19 cellular contexts compared by ENCODE assay signal in genomic region chr6:11309947-11310665, GRCh38.
DNase-seq lines count a peak whose midpoint lies in the region; ATAC-seq, FAIRE-seq and TF ChIP-seq lines count a peak whose summit lies in the region.
"Had no signal": no experiment of that assay in that cellular context is flagged by ENCODE, and none has a peak within 500 bp of the region (broad histone marks: within the 10 kb centered on the region; RNA-seq: fewer than 3 reads in every experiment).

No MANE protein-coding gene starts in this region.

- no peak overlapping the region for H3K27ac ChIP-seq in GM12878 (ENCODE audit: control insufficient read depth, insufficient read depth)
- no peak overlapping the region for H3K27ac ChIP-seq in mesendoderm (ENCODE audit: low read depth, low read length)
- H3K27ac ChIP-seq: transverse colon had no signal

- in situ Hi-C loops in GM12878 (cut with MboI) = no loop called here

- H3K27me3 Mint-ChIP-seq in CD14-positive monocyte (ENCODE audit: low read depth in 3 of 3) = peaks cover 0 to 1% (median 0%) of the 10 kb centered on the region in 3 donors
- H3K27me3 Mint-ChIP-seq: activated CD4-positive, alpha-beta T cell treated with anti-CD3 and anti-CD28 coated beads, Interleukin-2, amount 10 ng/mL, durations not matched to agents 24 days and 14 days; central memory CD8-positive, alpha-beta T cell had no signal

- H3K4me3 Mint-ChIP-seq in CD14-positive monocyte = peak overlapping the region in 1 of 2 donors; percentile 8
- H3K4me3 Mint-ChIP-seq: activated CD4-positive, alpha-beta T cell treated with anti-CD3 and anti-CD28 coated beads, Interleukin-2, amount 10 ng/mL, durations not matched to agents 24 days and 14 days; activated T-cell treated with anti-CD3 and anti-CD28 coated beads, Interleukin-2, amount 50 U/mL, for 4 hours; central memory CD8-positive, alpha-beta T cell; natural killer cell had no signal

- TF ChIP-seq EP300 in GM12878 (IDR thresholded peaks at IDR 0.05; ENCODE audit: borderline replicate concordance in 1 of 2, control insufficient read depth in 1 of 2, low read depth in 2 of 2, low read length in 2 of 2) = no peak

- SMC1A ChIA-PET in GM12878 (lab: Charles Lee; ENCODE audit: uncharacterized antibody, unreplicated experiment) = interaction anchor here (0.7 to 3.3 kb wide), 7 partner anchors 8 to 88 kb away, joined by 3 to 11 read pairs (median 3); no protein-coding TSS in a partner anchor

- 75% methylated on average over 7 of the region's 7 CpGs for WGBS in GM12878 (ENCODE audit: insufficient coverage, insufficient replicate concordance, low lambda C conversion rate, missing lambda C conversion rate)
- no CpG with 5 or more reads among the region's 7 CpGs for WGBS in mesendoderm (ENCODE audit: extremely low coverage, insufficient coverage, low lambda C conversion rate)

- H4K8ac ChIP-seq in mesendoderm (ENCODE audit: low read depth, low read length) = no peak overlapping the region

- H3K4me3 ChIP-seq in GM12878 (no peak overlapping the region), mesendoderm (ENCODE audit: low read length) (no peak overlapping the region)
- H3K4me3 ChIP-seq: MG63, transverse colon had no signal

- no peaks in the 10 kb centered on the region for H3K79me1 ChIP-seq in mesendoderm (ENCODE audit: low read length)

- TF ChIP-seq RAD21 in GM12878 (IDR thresholded peaks at IDR 0.05; ENCODE audit: insufficient read depth, low read depth, low read length) = no peak

- H3K4me1 Mint-ChIP-seq in CD14-positive monocyte = peaks cover 23% of the 10 kb centered on the region

- TF ChIP-seq CTCF in CD14-positive monocyte (IDR thresholded peaks at IDR 0.05) (no peak), GM12878 (IDR thresholded peaks at IDR 0.05 in 2 of 3, conservative IDR thresholded peaks at IDR 0.05 in 1 of 3; ENCODE audit: control insufficient read depth in 2 of 3, extremely low read depth in 1 of 3, insufficient read depth in 1 of 3, low read depth in 3 of 3, low read length in 3 of 3) (no peak)

- H3K27ac Mint-ChIP-seq in CD14-positive monocyte = peak overlapping the region; percentile 43 to 80 (median 56)

- DNase-seq in CD14-positive monocyte (ENCODE audit: low spot score) = no peak
- no peak for DNase-seq in HTR-8/SVneo (ENCODE audit: insufficient read length, low spot score)
- no peak for DNase-seq in GM12878 (ENCODE audit: low read depth, low spot score)
- peak; percentile 64 for DNase-seq in mesendoderm
- no peak for DNase-seq in activated naive CD4-positive, alpha-beta T cell treated with Interleukin-2 at 50 U/mL for 16 hours
- no peak for DNase-seq in ecto neural progenitor cell (ENCODE audit: low spot score)
- DNase-seq: activated CD4-positive, alpha-beta T cell treated with anti-CD3 and anti-CD28 coated beads, Interleukin-2, amount 10 ng/mL, durations not matched to agents 24 days and 14 days; activated T-cell treated with anti-CD3 and anti-CD28 coated beads, Interleukin-2, amount 50 U/mL, for 4 hours; AML-193; MG63; natural killer cell; OCI-M1; SW 1271; transverse colon had no signal

- H2AK5ac ChIP-seq in mesendoderm (ENCODE audit: low read length) = no peak overlapping the region

- H2BK15ac ChIP-seq in mesendoderm (replicated peaks; ENCODE audit: low read depth) = no peak overlapping the region

- H4K20me1 ChIP-seq in GM12878 (ENCODE audit: control insufficient read depth, insufficient read depth) = no peaks in the 10 kb centered on the region

- BruUV-seq in GM12878 (replicated peaks; lab: Mats Ljungman, UMichigan) = no TSS peak

- RAD21 ChIA-PET in GM12878 (lab: Charles Lee; ENCODE audit: unreplicated experiment) = interaction anchor here (0.8 to 1.3 kb wide), 2 partner anchors 38 to 52 kb away, joined by 3 to 4 read pairs; no protein-coding TSS in a partner anchor

- ATAC-seq in GM12878 = peak; percentile 52
- ATAC-seq in HG03159 (IDR thresholded peaks at IDR 0.05; ENCODE audit: unreplicated experiment) = no peak
- ATAC-seq in esophagus mucosa = no peak
- ATAC-seq: activated T-cell treated with anti-CD3 and anti-CD28 coated beads, Interleukin-2, amount 50 U/mL, for 4 hours; natural killer cell had no signal

- peaks cover 0 to 12% of the 10 kb centered on the region in 2 experiments; a peak in 2 of 4 replicates for H3K36me3 ChIP-seq in GM12878 (ENCODE audit: control insufficient read depth in 2 of 2, insufficient read depth in 2 of 2, low read length in 1 of 2)
- no peaks in the 10 kb centered on the region for H3K36me3 ChIP-seq in mesendoderm (ENCODE audit: control insufficient read depth, insufficient read depth, low read length)
- H3K36me3 ChIP-seq: MG63, transverse colon had no signal

- peaks cover 0 to 6% (median 0%) of the 10 kb centered on the region in 7 donors for H3K9me3 Mint-ChIP-seq in CD14-positive monocyte

- peaks cover 28 to 46% of the 10 kb centered on the region in 2 donors for H3K36me3 Mint-ChIP-seq in CD14-positive monocyte
- H3K36me3 Mint-ChIP-seq: natural killer cell had no signal

- H4K5ac ChIP-seq in mesendoderm (ENCODE audit: low read length) = no peak overlapping the region

- H3K9me3 ChIP-seq in GM12878 (replicated peaks; ENCODE audit: control insufficient read depth, insufficient read depth, low read length) = no peaks in the 10 kb centered on the region; the same call in 2 of the 3 replicates
- H3K9me3 ChIP-seq: MG63, transverse colon had no signal

- no peak overlapping the region for H3K23ac ChIP-seq in mesendoderm (ENCODE audit: low read length)

- no peaks in the 10 kb centered on the region for H3K4me1 ChIP-seq in GM12878 (ENCODE audit: control insufficient read depth, insufficient read depth, low read length)
- H3K4me1 ChIP-seq in mesendoderm (ENCODE audit: control insufficient read depth, low read depth, low read length) = no peaks in the 10 kb centered on the region
- H3K4me1 ChIP-seq: transverse colon had no signal

- H3K9ac ChIP-seq in GM12878 (ENCODE audit: control insufficient read depth, insufficient read depth, low read length) (no peak overlapping the region), mesendoderm (ENCODE audit: low read length) (no peak overlapping the region)

- POLR2A ChIA-PET in GM12878 (lab: Charles Lee) = interaction anchor here (0.8 to 1.0 kb wide), 4 partner anchors 12 to 77 kb away, joined by 3 to 4 read pairs (median 3); partner anchors contain the start of gene NEDD9

- H3K18ac ChIP-seq in mesendoderm (ENCODE audit: low read length) = no peak overlapping the region

- H2BK120ac ChIP-seq in mesendoderm (ENCODE audit: low read depth, low read length) = no peak overlapping the region

- intact Hi-C loops in CD14-positive monocyte (cut with micrococcal nuclease) = loop anchor here in 1 of 2 donors (10.0 kb wide), 2 partner anchors 265 to 1995 kb away; no protein-coding TSS in a partner anchor
- intact Hi-C loops in GM12878 (cut with micrococcal nuclease; ENCODE audit: unreplicated experiment) = no loop called here

- H3K4me2 ChIP-seq in GM12878 (ENCODE audit: control insufficient read depth, insufficient read depth) (no peak overlapping the region), mesendoderm (ENCODE audit: low read length) (no peak overlapping the region)

- no peaks in the 10 kb centered on the region for H3K27me3 ChIP-seq in GM12878 (replicated peaks in 1 of 2; ENCODE audit: control insufficient read depth in 2 of 2, insufficient read depth in 2 of 2, low read length in 1 of 2)
- no peaks in the 10 kb centered on the region for H3K27me3 ChIP-seq in mesendoderm (ENCODE audit: insufficient read depth, low read length, poor library complexity)
- H3K27me3 ChIP-seq: MG63, transverse colon had no signal

- CTCF ChIA-PET in GM12878 (lab: Yijun Ruan, JAX) = interaction anchor here (0.8 to 1.4 kb wide), 4 partner anchors 13 to 138 kb away, joined by 3 to 4 read pairs (median 3); no protein-coding TSS in a partner anchor

- H3K56ac ChIP-seq in mesendoderm (ENCODE audit: low read length) = no peak overlapping the region

- H3K4ac ChIP-seq in mesendoderm (ENCODE audit: low read depth, low read length) = no peak overlapping the region

- H3K79me2 ChIP-seq in GM12878 (ENCODE audit: control insufficient read depth, insufficient read depth, low read length) = no peaks in the 10 kb centered on the region
- no peaks in the 10 kb centered on the region for H3K79me2 ChIP-seq in mesendoderm (ENCODE audit: control insufficient read depth, insufficient read depth, low read length)

- no peak overlapping the region for H2BK5ac ChIP-seq in mesendoderm (ENCODE audit: low read length)

- H2AFZ ChIP-seq in GM12878 (ENCODE audit: control insufficient read depth, low read depth, low read length) = no peak overlapping the region

- FAIRE-seq in HTR-8/SVneo (lab: Jason Lieb, UNC) = peak; percentile 28
- no peak for FAIRE-seq in GM12878 (lab: Jason Lieb, UNC)
- FAIRE-seq: endothelial cell of umbilical vein, GM12892 had no signal

- no peak for TF ChIP-seq POLR2A in GM12878 (IDR thresholded peaks at IDR 0.05; ENCODE audit: low read depth, low read length)

TF ChIP-seq in GM12878, 131 proteins besides CTCF, POLR2A, EP300 and RAD21 (continues in another document):
- no peak for TF ChIP-seq BCL3 (IDR thresholded peaks at IDR 0.05; ENCODE audit: borderline replicate concordance, insufficient read depth, low read depth, low read length, poor library complexity, severe bottlenecking)
- no peak for TF ChIP-seq WRNIP1 (IDR thresholded peaks at IDR 0.05; ENCODE audit: borderline replicate concordance, low read depth, low read length)
- TF ChIP-seq BACH1 (IDR thresholded peaks at IDR 0.05; ENCODE audit: borderline replicate concordance) = no peak
